ENCODE assay signal across 9 cellular contexts in genomic region chr2:189579585-189579984, GRCh38. TPM values are rescaled to one million over a fixed set of nuclear protein-coding genes. Genes with fewer than 3 reads are reported as not detected.
A peak's percentile ranks its signal among the peaks of the same experiment; 100 is the strongest.
DNase-seq lines count a peak whose midpoint lies in the region; ATAC-seq lines count a peak whose summit lies in the region.
"Had no signal": no experiment of that assay in that cellular context is flagged by ENCODE, and none has a peak within 500 bp of the region (broad histone marks: within the 10 kb centered on the region; RNA-seq: fewer than 3 reads in every experiment).

No MANE protein-coding gene starts in this region.

- H3K36me3 ChIP-seq in stomach smooth muscle (ENCODE audit: control insufficient read depth in 2 of 2, insufficient read depth in 2 of 2, low read length in 2 of 2): peaks cover 0 to 8% of the 10 kb centered on the region in 2 donors

- no peak overlapping the region for H3K27ac ChIP-seq in stomach smooth muscle (ENCODE audit: low read length)
- no peak overlapping the region for H3K27ac ChIP-seq in caudate nucleus (ENCODE audit: low read depth, low read length)

- H3K4me3 ChIP-seq in stomach smooth muscle (ENCODE audit: low read length in 2 of 2): peak overlapping the region; percentile 90 to 93

- intact Hi-C loops in left colon (cut with DNase I, micrococcal nuclease): loop anchor here in 1 of 2 donors (10.0 kb wide), 1 partner anchor 115 kb away; no protein-coding TSS in a partner anchor

- H3K27me3 ChIP-seq in stomach smooth muscle (ENCODE audit: control insufficient read depth in 1 of 2, insufficient read depth in 2 of 2, low read length in 2 of 2): no peaks in the 10 kb centered on the region

- no peaks in the 10 kb centered on the region for H3K9me3 ChIP-seq in stomach smooth muscle (ENCODE audit: control insufficient read depth in 2 of 2, low read length in 2 of 2)

- ATAC-seq in left colon: peak; percentile 14
- ATAC-seq in HG03280 (IDR thresholded peaks at IDR 0.05; ENCODE audit: unreplicated experiment): no peak

- H3K4me1 ChIP-seq in stomach smooth muscle (ENCODE audit: control insufficient read depth, insufficient read depth, low read length): peaks cover 12% of the 10 kb centered on the region

- H3K9ac ChIP-seq in stomach smooth muscle (ENCODE audit: low read length in 2 of 2): no peak overlapping the region

- DNase-seq in NCI-H82 (lab: John Stamatoyannopoulos, UW): peak; percentile 33
- DNase-seq in NCI-H82 treated with DMSO at 0.1 percent for 48 hours (lab: John Stamatoyannopoulos, UW; ENCODE audit: unreplicated experiment): no peak
- DNase-seq in amniotic epithelial cell (ENCODE audit: low read depth): peak; percentile 90
- no peak for DNase-seq in left colon
- no peak for DNase-seq in caudate nucleus (lab: John Stamatoyannopoulos, UW)
- DNase-seq in inferior parietal cortex (ENCODE audit: extremely low spot score): no peak
- DNase-seq: HCEC 1CT had no signal

RNA-seq across cellular contexts. Expression of gene SLC40A1, which starts 1.0 kb away (rescaled TPM):
- total RNA-seq in left colon: 100 to 1,000 TPM; 135 to 245 TPM

Comparison
In these comparisons a context has a peak if more than half of its experiments do, and no peak if none do; other contexts are left out.
1. DNase-seq: peak in NCI-H82 (single experiment) and amniotic epithelial cell (single experiment); none in NCI-H82 treated with DMSO at 0.1 percent for 48 hours (single experiment), left colon (0 of 2), caudate nucleus (0 of 61) and inferior parietal cortex (single experiment).